Comparison of ENCODE assay signal across 8 cellular contexts in genomic region chr15:101333907-101334789, GRCh38. TPM values are rescaled to one million over a fixed set of nuclear protein-coding genes. Genes with fewer than 3 reads are reported as not detected.
A peak's percentile ranks its signal among the peaks of the same experiment; 100 is the strongest.
DNase-seq lines count a peak whose midpoint lies in the region; ATAC-seq, FAIRE-seq and TF ChIP-seq lines count a peak whose summit lies in the region.
"Not testable (repeated sequence)": the region's sequence is repeated elsewhere in the genome, so short reads cannot be mapped to it uniquely, and the experiment has no call there.

No MANE protein-coding gene starts in this region.

- H3K27ac ChIP-seq in A549, result not testable (repeated sequence)
- H3K27ac ChIP-seq in OCI-LY7 (ENCODE audit: low read depth, low read length, poor library complexity, severe bottlenecking), result peak overlapping the region; percentile 71

- H3K79me2 ChIP-seq in OCI-LY7 (ENCODE audit: insufficient read depth, low read depth, low read length), result not testable (repeated sequence)

- POLR2A ChIA-PET in A549 (lab: Yijun Ruan, JAX); OCI-LY7 (lab: Charles Lee): not testable (repeated sequence)

- not testable (repeated sequence) for TF ChIP-seq EP300 in A549 (IDR thresholded peaks at IDR 0.05)

- DNase-seq in A549 (ENCODE audit: low read depth in 1 of 2, low spot score in 1 of 2) (peak in 1 of 2 experiments; percentile 19), OCI-LY7 (ENCODE audit: low spot score) (peak; percentile 63), left kidney (ENCODE audit: low read depth, low spot score) (peak; percentile 55)
- DNase-seq in activated CD4-positive, alpha-beta T cell treated with anti-CD3 and anti-CD28 coated beads for 4 hours, result peak; percentile 18 to 39
- peak; percentile 83 for DNase-seq in activated effector memory CD4-positive, alpha-beta T cell treated with anti-CD3 and anti-CD28 coated beads, Interleukin-2, amount 50 U/mL, for 16 hours
- peak; percentile 64 for DNase-seq in stimulated activated CD4-positive, alpha-beta T cell treated with anti-CD3 and anti-CD28 coated beads, Interleukin-4, amount 100 ng/mL, for 24 hours

- H3K9me2 ChIP-seq in OCI-LY7 (ENCODE audit: insufficient read depth, low read length), result not testable (repeated sequence)

- intact Hi-C loops in OCI-LY7 (cut with micrococcal nuclease; ENCODE audit: unreplicated experiment), result not testable (repeated sequence)

- not testable (repeated sequence) for TF ChIP-seq RAD21 in A549 (conservative IDR thresholded peaks at IDR 0.05 in 1 of 2, IDR thresholded peaks at IDR 0.05 in 1 of 2)

- CTCF ChIA-PET in A549 (lab: Yijun Ruan, JAX), result interaction anchor here (1.0 to 2.8 kb wide), 3 partner anchors 8 to 307 kb away, joined by 3 to 11 read pairs (median 3); no protein-coding TSS in a partner anchor
- CTCF ChIA-PET in OCI-LY7 (lab: Charles Lee; ENCODE audit: unreplicated experiment), result not testable (repeated sequence)

- H3K4me2 ChIP-seq in A549, result not testable (repeated sequence)
- peak overlapping the region; percentile 48 for H3K4me2 ChIP-seq in OCI-LY7 (ENCODE audit: low read length)

- peak in 1 of 2 experiments; percentile 51; a peak in 2 of 6 replicates for ATAC-seq in A549
- peak; percentile 69 for ATAC-seq in GM19043 (IDR thresholded peaks at IDR 0.05; ENCODE audit: low read depth, unreplicated experiment)
- peak; percentile 47 for ATAC-seq in HG03565 (IDR thresholded peaks at IDR 0.05; ENCODE audit: unreplicated experiment)

- H2AFZ ChIP-seq in OCI-LY7 (ENCODE audit: low read length), result peak overlapping the region; percentile 99

- not testable (repeated sequence) for TF ChIP-seq POLR2A in A549 (IDR thresholded peaks at IDR 0.05; ENCODE audit: low read length)

- H3K4me3 ChIP-seq in A549, result not testable (repeated sequence)
- peak overlapping the region; percentile 58 for H3K4me3 ChIP-seq in OCI-LY7 (ENCODE audit: low read depth, low read length, poor library complexity, severe bottlenecking)

- 87% methylated on average over 11 of the region's 16 CpGs for WGBS in A549 (ENCODE audit: missing lambda C conversion rate)

- FAIRE-seq in A549 (lab: Jason Lieb, UNC), result not testable (repeated sequence)

- H4K20me1 ChIP-seq in OCI-LY7 (ENCODE audit: insufficient read depth, low read length), result not testable (repeated sequence)

- H3K9me3 ChIP-seq in A549, result peaks cover 14% of the 10 kb centered on the region; the same call in 2 of the 3 replicates
- peaks cover 29% of the 10 kb centered on the region for H3K9me3 ChIP-seq in OCI-LY7 (ENCODE audit: low read length)

- BruUV-seq in OCI-LY7 (replicated peaks; lab: Mats Ljungman, UMichigan), result not testable (repeated sequence)

- H3K36me3 ChIP-seq in OCI-LY7 (ENCODE audit: insufficient read depth, low read length), result not testable (repeated sequence)

- H3K4me1 ChIP-seq in A549; OCI-LY7 (ENCODE audit: insufficient read depth, low read length, poor library complexity, severe bottlenecking): not testable (repeated sequence)

- not testable (repeated sequence) for TF ChIP-seq CTCF in A549 (IDR thresholded peaks at IDR 0.05); OCI-LY7 (conservative IDR thresholded peaks at IDR 0.05; ENCODE audit: low read length)

TF ChIP-seq in A549, 52 proteins besides CTCF, POLR2A, EP300 and RAD21:
- TF ChIP-seq MAX (IDR thresholded peaks at IDR 0.05), result 0 out of 2 replicates have a peak, but pooled peaks have one; percentile 15

RNA-seq across cellular contexts. Expression of gene SNRPA1, which starts 39.1 kb away (rescaled TPM):
- 127 and 177 TPM in 2 replicates for polyA plus RNA-seq in A549 (2011; rRNA removed)
- polyA plus RNA-seq in A549 (2012; cell fraction: cytosol; rRNA removed), result 108 and 131 TPM in 2 replicates
- polyA plus RNA-seq in A549 (2012; cell fraction: nucleus; rRNA removed), result 70.6 and 116 TPM in 2 replicates
- 137 to 142 TPM (median 140 TPM) in 3 replicates for polyA plus RNA-seq in A549 (2017; fragmentation: RNase III; extraction: RNeasy Plus Mini Kit Qiagen cat#74134 plus additional on column Dnase treatment)
- 23.9 and 24.0 TPM in 2 replicates for polyA minus RNA-seq in A549 (2011; rRNA and poly(A)+ RNA removed)
- total RNA-seq in OCI-LY7 (2014; rRNA removed; shearing (Covaris generic)), result 54.3 and 70.9 TPM in 2 replicates
- 176 and 180 TPM in 2 replicates for total RNA-seq in OCI-LY7 (2022)

RNA-seq across cellular contexts. Expression of gene SELENOS, which starts 56.9 kb away (rescaled TPM):
- polyA plus RNA-seq in A549 (2011; rRNA removed) (128 and 184 TPM in 2 replicates), A549 (2017; fragmentation: RNase III; extraction: RNeasy Plus Mini Kit Qiagen cat#74134 plus additional on column Dnase treatment) (90.2 to 97.9 TPM (median 93.9 TPM) in 3 replicates)
- 111 and 113 TPM in 2 replicates for polyA plus RNA-seq in A549 (2012; cell fraction: cytosol; rRNA removed)
- polyA plus RNA-seq in A549 (2012; cell fraction: nucleus; rRNA removed), result 79.1 and 85.8 TPM in 2 replicates
- polyA minus RNA-seq in A549 (2011; rRNA and poly(A)+ RNA removed), result 43.3 and 43.9 TPM in 2 replicates
- 29.1 and 31.1 TPM in 2 replicates for total RNA-seq in OCI-LY7 (2014; rRNA removed; shearing (Covaris generic))
- 36.1 and 36.5 TPM in 2 replicates for total RNA-seq in OCI-LY7 (2022)
